35 cellular contexts compared by ENCODE assay signal in genomic region chr3:143486611-143487010, GRCh38.
"Had no signal": no experiment of that assay in that cellular context is flagged by ENCODE, and none has a peak within 500 bp of the region (broad histone marks: within the 10 kb centered on the region; RNA-seq: fewer than 3 reads in every experiment).

No MANE protein-coding gene starts in this region.

- H3K9me3 ChIP-seq: MG63 had no signal

- DNase-seq: Karpas-422, Kasumi-1, MG63, MM.1S, MV-4-11, NCI-H1048, NCI-H1092, NCI-H1092 treated with DMSO at 0.1 percent for 48 hours, NCI-H1105, NCI-H1105 treated with DMSO at 0.1 percent for 48 hours, NCI-H1417, NCI-H1417 treated with DMSO at 0.1 percent for 48 hours, NCI-H1436, NCI-H1436 treated with DMSO at 0.1 percent for 48 hours, NCI-H146, NCI-H1694, NCI-H1694 treated with DMSO at 0.1 percent for 48 hours, NCI-H187, NCI-H187 treated with DMSO at 0.1 percent for 48 hours, NCI-H1930, NCI-H2029, NCI-H2029 treated with DMSO at 0.1 percent for 48 hours, NCI-H2081, NCI-H2081 treated with DMSO at 0.1 percent for 48 hours, NCI-H2107, NCI-H2171, NCI-H2171 treated with DMSO at 0.1 percent for 48 hours, NCI-H2227 treated with DMSO at 0.1 percent for 48 hours, NCI-H226, NCI-H345, NCI-H446, NCI-H446 treated with DMSO at 0.1 percent for 48 hours, NCI-H510A, NCI-H510A treated with DMSO at 0.1 percent for 48 hours, NCI-H524 had no signal

- H3K27me3 ChIP-seq: MG63 had no signal

- H3K4me3 ChIP-seq: MG63 had no signal

- H3K36me3 ChIP-seq: MG63 had no signal
